21 cellular contexts compared by ENCODE assay signal in genomic region chr7:150939052-150939810, GRCh38. TPM values are rescaled to one million over a fixed set of nuclear protein-coding genes. Genes with fewer than 3 reads are reported as not detected.
A peak's percentile ranks its signal among the peaks of the same experiment; 100 is the strongest.
DNase-seq lines count a peak whose midpoint lies in the region; ATAC-seq and TF ChIP-seq lines count a peak whose summit lies in the region.
"Had no signal": no experiment of that assay in that cellular context is flagged by ENCODE, and none has a peak within 500 bp of the region (broad histone marks: within the 10 kb centered on the region; RNA-seq: fewer than 3 reads in every experiment).

No MANE protein-coding gene starts in this region.

- H3K27ac ChIP-seq in RWPE1 = peak overlapping the region; percentile 90
- H3K27ac ChIP-seq: ascending aorta, dorsolateral prefrontal cortex, HL-60, pancreas, vagina had no signal

- no peak overlapping the region for H3K4me3 Mint-ChIP-seq in activated naive CD4-positive, alpha-beta T cell treated with anti-CD3 and anti-CD28 coated beads, Interleukin-2, amount 50 U/mL, for 24 hours
- no peak overlapping the region for H3K4me3 Mint-ChIP-seq in activated naive CD4-positive, alpha-beta T cell treated with anti-CD3 and anti-CD28 coated beads for 36 hours
- H3K4me3 Mint-ChIP-seq: H9 had no signal

- peak overlapping the region; percentile 43 for H3K27ac Mint-ChIP-seq in activated naive CD4-positive, alpha-beta T cell treated with anti-CD3 and anti-CD28 coated beads, Interleukin-2, amount 50 U/mL, for 24 hours
- no peak overlapping the region for H3K27ac Mint-ChIP-seq in activated naive CD4-positive, alpha-beta T cell treated with anti-CD3 and anti-CD28 coated beads for 36 hours
- H3K27ac Mint-ChIP-seq: activated naive CD4-positive, alpha-beta T cell treated with anti-CD3 and anti-CD28 coated beads, Interleukin-2, amount 50 U/mL, for 72 hours; H9 had no signal

- CTCF ChIA-PET in activated naive CD4-positive, alpha-beta T cell treated with anti-CD3 and anti-CD28 coated beads for 36 hours (lab: Charles Lee) = interaction anchor here (0.6 to 2.8 kb wide), 3 partner anchors 41 to 520 kb away, joined by 3 to 8 read pairs (median 6); no protein-coding TSS in a partner anchor
- CTCF ChIA-PET in RWPE1 (lab: Yijun Ruan, JAX) = interaction anchor here (0.6 kb wide), 1 partner anchor 509 kb away, joined by 3 read pairs; no protein-coding TSS in a partner anchor

- DNase-seq in activated naive CD4-positive, alpha-beta T cell treated with anti-CD3 and anti-CD28 coated beads for 36 hours = no peak
- DNase-seq in RWPE1 (ENCODE audit: low spot score) (no peak), ecto neural progenitor cell (ENCODE audit: low spot score) (peak; percentile 24), NCI-H128 (lab: John Stamatoyannopoulos, UW; ENCODE audit: unreplicated experiment) (no peak), amniotic stem cell (lab: John Stamatoyannopoulos, UW) (no peak)
- DNase-seq: activated CD4-positive, alpha-beta T cell treated with anti-CD3 and anti-CD28 coated beads, Interleukin-2, amount 50 U/mL, for 4 hours; CD4-positive, CD25-positive, alpha-beta regulatory T cell; DMS153; H9; substantia nigra; T-helper 1 cell had no signal

- peaks cover 45% of the 10 kb centered on the region for H3K4me1 Mint-ChIP-seq in activated naive CD4-positive, alpha-beta T cell treated with anti-CD3 and anti-CD28 coated beads, Interleukin-2, amount 50 U/mL, for 24 hours
- peaks cover 32% of the 10 kb centered on the region for H3K4me1 Mint-ChIP-seq in activated naive CD4-positive, alpha-beta T cell treated with anti-CD3 and anti-CD28 coated beads for 36 hours (ENCODE audit: low read depth)

- ATAC-seq in GM18861 (IDR thresholded peaks at IDR 0.05; ENCODE audit: unreplicated experiment) = no peak
- ATAC-seq: HepG2 had no signal

- no peaks in the 10 kb centered on the region for H3K27me3 Mint-ChIP-seq in activated naive CD4-positive, alpha-beta T cell treated with anti-CD3 and anti-CD28 coated beads, Interleukin-2, amount 50 U/mL, for 24 hours
- no peaks in the 10 kb centered on the region for H3K27me3 Mint-ChIP-seq in activated naive CD4-positive, alpha-beta T cell treated with anti-CD3 and anti-CD28 coated beads for 36 hours (ENCODE audit: low read depth)

- intact Hi-C loops in activated naive CD4-positive, alpha-beta T cell treated with anti-CD3 and anti-CD28 coated beads for 36 hours (cut with micrococcal nuclease) = loop anchor here (5.0 kb wide), 1 partner anchor 42 kb away; no protein-coding TSS in a partner anchor

- H3K36me3 Mint-ChIP-seq in activated naive CD4-positive, alpha-beta T cell treated with anti-CD3 and anti-CD28 coated beads, Interleukin-2, amount 50 U/mL, for 24 hours = no peaks in the 10 kb centered on the region
- H3K36me3 Mint-ChIP-seq in activated naive CD4-positive, alpha-beta T cell treated with anti-CD3 and anti-CD28 coated beads for 36 hours (ENCODE audit: low read depth) = no peaks in the 10 kb centered on the region
- H3K36me3 Mint-ChIP-seq: activated naive CD4-positive, alpha-beta T cell treated with anti-CD3 and anti-CD28 coated beads, Interleukin-2, amount 50 U/mL, for 72 hours; CD4-positive, CD25-positive, alpha-beta regulatory T cell had no signal

- TF ChIP-seq CTCF in RWPE1 (conservative IDR thresholded peaks at IDR 0.05; ENCODE audit: low read depth) = no peak

- POLR2A ChIA-PET in RWPE1 (lab: Yijun Ruan, JAX; ENCODE audit: low non-redundant PET) = no interaction called here

- H3K9me3 Mint-ChIP-seq in activated naive CD4-positive, alpha-beta T cell treated with anti-CD3 and anti-CD28 coated beads, Interleukin-2, amount 50 U/mL, for 24 hours = no peaks in the 10 kb centered on the region
- no peaks in the 10 kb centered on the region for H3K9me3 Mint-ChIP-seq in activated naive CD4-positive, alpha-beta T cell treated with anti-CD3 and anti-CD28 coated beads for 36 hours
- H3K9me3 Mint-ChIP-seq: activated naive CD4-positive, alpha-beta T cell treated with anti-CD3 and anti-CD28 coated beads, Interleukin-2, amount 50 U/mL, for 72 hours; CD4-positive, CD25-positive, alpha-beta regulatory T cell; H9 had no signal

RNA-seq across cellular contexts. Expression of gene KCNH2, which starts 38.9 kb away (rescaled TPM):
- total RNA-seq in activated naive CD4-positive, alpha-beta T cell treated with anti-CD3 and anti-CD28 coated beads for 36 hours = under 1 TPM; 0.17 to 0.19 TPM
- total RNA-seq: ascending aorta had no signal

RNA-seq across cellular contexts. Expression of gene NOS3, which starts 51.6 kb away (rescaled TPM):
- 1 to 10 TPM; 7.1 to 9.2 TPM for total RNA-seq in activated naive CD4-positive, alpha-beta T cell treated with anti-CD3 and anti-CD28 coated beads for 36 hours
- total RNA-seq: myocyte had no signal
